ENCODE assay signal across 1 cellular context in the genomic region with DNA sequence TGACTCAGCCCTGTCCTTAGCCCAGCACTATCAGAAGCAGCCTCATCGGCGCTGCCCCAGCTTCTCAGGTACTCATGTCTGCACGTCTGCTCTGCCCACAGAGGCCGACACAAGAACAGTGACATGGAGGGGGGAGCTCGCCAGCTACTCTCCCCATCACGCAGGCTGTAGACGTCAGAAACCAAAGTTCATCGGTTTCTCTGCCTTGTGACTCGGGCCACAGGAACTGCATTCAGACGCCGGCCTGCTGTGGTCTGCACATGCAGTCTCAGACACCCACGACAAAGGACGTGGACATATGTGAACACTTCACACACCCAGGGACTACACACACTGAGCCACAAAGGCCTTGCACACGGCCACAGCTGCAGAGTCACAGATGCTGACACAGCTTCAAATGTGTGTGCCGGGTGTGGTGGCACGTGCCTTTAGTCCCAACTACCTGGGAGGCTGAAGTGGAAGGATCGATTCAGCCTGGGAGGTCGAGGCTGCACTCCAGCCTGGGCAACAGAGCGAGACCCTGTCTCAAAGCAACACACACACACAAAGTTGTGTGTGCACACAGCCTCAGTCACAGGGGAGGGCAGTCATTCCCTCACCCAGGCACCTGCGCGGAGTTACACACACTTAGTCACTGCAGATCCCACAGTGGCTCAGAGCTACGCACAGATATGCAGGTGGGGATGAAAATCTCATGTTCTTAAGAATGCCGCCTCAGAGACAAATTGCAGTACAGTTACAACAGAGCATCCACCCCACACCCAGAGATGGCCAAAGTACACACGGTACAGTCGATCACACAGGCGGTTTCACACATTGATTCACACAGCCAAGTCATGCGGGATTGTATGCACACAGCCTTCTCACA.
A peak's percentile ranks its signal among the peaks of the same experiment; 100 is the strongest.
TF ChIP-seq lines count a peak whose summit lies in the region.

No MANE protein-coding gene starts in this region.

TF ChIP-seq in HepG2, 621 proteins besides CTCF, POLR2A, EP300 and RAD21 (continued from another document):
- peak; percentile 83 for TF ChIP-seq REPIN1 (CRISPR knock-in tag; IDR thresholded peaks at IDR 0.05; ENCODE audit: borderline replicate concordance, low read depth)
